8 cellular contexts compared by ENCODE assay signal in genomic region chr10:34994565-34995142, GRCh38.
A peak's percentile ranks its signal among the peaks of the same experiment; 100 is the strongest.
DNase-seq lines count a peak whose midpoint lies in the region; ATAC-seq and TF ChIP-seq lines count a peak whose summit lies in the region.

No MANE protein-coding gene starts in this region.

- no peak overlapping the region for H3K4me3 ChIP-seq in cardiac muscle cell

- peak; percentile 72 for ATAC-seq in GM21515 (IDR thresholded peaks at IDR 0.05; ENCODE audit: unreplicated experiment)

- intact Hi-C loops in activated T-helper 2 cell treated with anti-CD3 and anti-CD28 coated beads, Interferon-gamma antibody, Interleukin-2, Interleukin-4, amounts not matched to agents 10 μg/mL and 5 μg/mL and 100 μg/mL, durations not matched to agents 14 hours and 24 hours and 36 hours (cut with micrococcal nuclease), result loop anchor here (2.0 to 10.0 kb wide), 3 partner anchors 98 to 340 kb away; partner anchors contain the start of genes CCNY and CUL2

- H3K27me3 ChIP-seq in cardiac muscle cell, result no peaks in the 10 kb centered on the region

- H3K4me1 ChIP-seq in cardiac muscle cell (ENCODE audit: low read depth), result no peaks in the 10 kb centered on the region

- TF ChIP-seq CTCF in cardiac muscle cell (IDR thresholded peaks at IDR 0.05; ENCODE audit: low read depth, low read length), result peak; percentile 82

- H3K9me3 ChIP-seq in cardiac muscle cell (ENCODE audit: low read depth), result no peaks in the 10 kb centered on the region

- no peaks in the 10 kb centered on the region for H3K36me3 Mint-ChIP-seq in activated T-helper 2 cell treated with anti-CD3 and anti-CD28 coated beads, Interferon-gamma antibody, Interleukin-2, Interleukin-4, amounts not matched to agents 10 μg/mL and 5 μg/mL and 100 μg/mL, durations not matched to agents 14 hours and 24 hours and 36 hours (ENCODE audit: low read depth)

- DNase-seq in ELF-1 (ENCODE audit: low read depth, low spot score), result peak; percentile 92
- peak; percentile 86 for DNase-seq in HT-29 (ENCODE audit: low spot score)
- DNase-seq in RPMI8226, result peak; percentile 58
- peak; percentile 58 for DNase-seq in activated T-helper 2 cell treated with anti-CD3 and anti-CD28 coated beads, Interferon-gamma antibody, Interleukin-2, Interleukin-4, amounts not matched to agents 10 μg/mL and 5 μg/mL and 100 μg/mL, durations not matched to agents 14 hours and 24 hours and 36 hours (ENCODE audit: low spot score)
- DNase-seq in cardiac muscle cell (ENCODE audit: low read depth in 1 of 2, low spot score in 1 of 2), result peak; percentile 85 to 87
- DNase-seq in putamen (ENCODE audit: low spot score), result peak; percentile 40
- no peak for DNase-seq in NOMO-1 treated with dmso at 0.1 percent for 144 hours (lab: John Stamatoyannopoulos, UW; ENCODE audit: unreplicated experiment)

- H3K27ac Mint-ChIP-seq in activated T-helper 2 cell treated with anti-CD3 and anti-CD28 coated beads, Interferon-gamma antibody, Interleukin-2, Interleukin-4, amounts not matched to agents 10 μg/mL and 5 μg/mL and 100 μg/mL, durations not matched to agents 14 hours and 24 hours and 36 hours, result peak overlapping the region; percentile 28

- H3K4me3 Mint-ChIP-seq in activated T-helper 2 cell treated with anti-CD3 and anti-CD28 coated beads, Interferon-gamma antibody, Interleukin-2, Interleukin-4, amounts not matched to agents 10 μg/mL and 5 μg/mL and 100 μg/mL, durations not matched to agents 14 hours and 24 hours and 36 hours (ENCODE audit: low read depth), result no peak overlapping the region

- H3K27me3 Mint-ChIP-seq in activated T-helper 2 cell treated with anti-CD3 and anti-CD28 coated beads, Interferon-gamma antibody, Interleukin-2, Interleukin-4, amounts not matched to agents 10 μg/mL and 5 μg/mL and 100 μg/mL, durations not matched to agents 14 hours and 24 hours and 36 hours (ENCODE audit: low read depth), result no peaks in the 10 kb centered on the region

- no peaks in the 10 kb centered on the region for H3K9me3 Mint-ChIP-seq in activated T-helper 2 cell treated with anti-CD3 and anti-CD28 coated beads, Interferon-gamma antibody, Interleukin-2, Interleukin-4, amounts not matched to agents 10 μg/mL and 5 μg/mL and 100 μg/mL, durations not matched to agents 14 hours and 24 hours and 36 hours

- H3K4me1 Mint-ChIP-seq in activated T-helper 2 cell treated with anti-CD3 and anti-CD28 coated beads, Interferon-gamma antibody, Interleukin-2, Interleukin-4, amounts not matched to agents 10 μg/mL and 5 μg/mL and 100 μg/mL, durations not matched to agents 14 hours and 24 hours and 36 hours (ENCODE audit: low read depth), result peaks cover 12% of the 10 kb centered on the region

- no peaks in the 10 kb centered on the region for H3K36me3 ChIP-seq in cardiac muscle cell

- H3K27ac ChIP-seq in cardiac muscle cell, result no peak overlapping the region
